1 cellular context compared by ENCODE assay signal in genomic region chr17:8151120-8151640, GRCh38.
TF ChIP-seq lines count a peak whose summit lies in the region.

No MANE protein-coding gene starts in this region.

TF ChIP-seq in HEK293, 187 proteins besides CTCF, POLR2A, EP300 and RAD21 (continued from another document and continues in another):
- TF ChIP-seq ZBTB10 (tag by site-specific recombination; IDR thresholded peaks at IDR 0.05) (peak; percentile 51), PATZ1 (tag by site-specific recombination; IDR thresholded peaks at IDR 0.05) (peak; percentile 92), GLIS2 (tag by site-specific recombination; IDR thresholded peaks at IDR 0.05) (peak; percentile 81), ZIC2 (tag by site-specific recombination; IDR thresholded peaks at IDR 0.05) (peak; percentile 46; the same call in 1 of the 2 replicates), KLF10 (tag by site-specific recombination; IDR thresholded peaks at IDR 0.05) (peak; percentile 86), ZNF335 (tag by site-specific recombination; conservative IDR thresholded peaks at IDR 0.05) (peak; percentile 85), ZNF140 (tag by site-specific recombination; IDR thresholded peaks at IDR 0.05) (no peak), ZNF843 (tag by site-specific recombination; IDR thresholded peaks at IDR 0.05) (peak; percentile 44; the same call in 1 of the 2 replicates), KLF16 (tag by site-specific recombination; IDR thresholded peaks at IDR 0.05) (peak; percentile 47; the same call in 1 of the 2 replicates), SP2 (tag by site-specific recombination; IDR thresholded peaks at IDR 0.05) (peak; percentile 80), ZNF560 (tag by site-specific recombination; IDR thresholded peaks at IDR 0.05; ENCODE audit: borderline replicate concordance) (no peak), ZBTB11 (tag by site-specific recombination; conservative IDR thresholded peaks at IDR 0.05; ENCODE audit: low read depth) (peak; percentile 53; the same call in 1 of the 2 replicates), ZNF169 (tag by site-specific recombination; IDR thresholded peaks at IDR 0.05) (no peak), ZFP41 (tag by site-specific recombination; IDR thresholded peaks at IDR 0.05; ENCODE audit: borderline replicate concordance) (no peak), SALL2 (tag by site-specific recombination; IDR thresholded peaks at IDR 0.05; ENCODE audit: borderline replicate concordance) (no peak), ZNF19 (tag by site-specific recombination; IDR thresholded peaks at IDR 0.05; ENCODE audit: low read depth) (no peak), GLI2 (tag by site-specific recombination; IDR thresholded peaks at IDR 0.05; ENCODE audit: borderline replicate concordance, low read depth) (no peak), KLF9 (tag by site-specific recombination; IDR thresholded peaks at IDR 0.05; ENCODE audit: low read depth) (peak; percentile 84), ZFP69B (tag by site-specific recombination; IDR thresholded peaks at IDR 0.05) (peak; percentile 71; the same call in 1 of the 2 replicates), ZNF10 (tag by site-specific recombination; IDR thresholded peaks at IDR 0.05) (peak; percentile 49; the same call in 1 of the 2 replicates), ZNF362 (tag by site-specific recombination; IDR thresholded peaks at IDR 0.05) (no peak), ZNF692 (tag by site-specific recombination; IDR thresholded peaks at IDR 0.05) (peak; percentile 90), ZNF768 (tag by site-specific recombination; IDR thresholded peaks at IDR 0.05) (no peak), ZNF785 (tag by site-specific recombination; IDR thresholded peaks at IDR 0.05) (no peak), HIC1 (tag by site-specific recombination; IDR thresholded peaks at IDR 0.05) (0 out of 2 replicates have a peak, but pooled peaks have one; percentile 31), PBX3 (CRISPR knock-in tag; IDR thresholded peaks at IDR 0.05) (no peak), ELK4 (IDR thresholded peaks at IDR 0.05; ENCODE audit: borderline replicate concordance, low read depth, low read length) (peak; percentile 48; the same call in 1 of the 2 replicates), ZNF600 (tag by site-specific recombination; IDR thresholded peaks at IDR 0.05) (no peak), IKZF3 (tag by site-specific recombination; IDR thresholded peaks at IDR 0.05) (peak; percentile 46; the same call in 1 of the 2 replicates), ZNF391 (tag by site-specific recombination; IDR thresholded peaks at IDR 0.05; ENCODE audit: borderline replicate concordance, low read depth) (no peak), ZNF302 (tag by site-specific recombination; IDR thresholded peaks at IDR 0.05; ENCODE audit: low read depth) (no peak), ZNF610 (tag by site-specific recombination; IDR thresholded peaks at IDR 0.05; ENCODE audit: borderline replicate concordance) (no peak), ZNF211 (tag by site-specific recombination; IDR thresholded peaks at IDR 0.05; ENCODE audit: low read depth) (no peak), ZNF621 (tag by site-specific recombination; IDR thresholded peaks at IDR 0.05) (no peak), ZNF324 (tag by site-specific recombination; IDR thresholded peaks at IDR 0.05) (0 out of 2 replicates have a peak, but pooled peaks have one; percentile 42), HOXA7 (CRISPR knock-in tag; IDR thresholded peaks at IDR 0.05; ENCODE audit: borderline replicate concordance) (no peak), PRDM10 (tag by site-specific recombination; IDR thresholded peaks at IDR 0.05) (peak; percentile 71), ZNF629 (tag by site-specific recombination; IDR thresholded peaks at IDR 0.05) (peak; percentile 79), SP7 (tag by site-specific recombination; IDR thresholded peaks at IDR 0.05) (peak; percentile 44), ZBTB48 (tag by site-specific recombination; IDR thresholded peaks at IDR 0.05) (peak; percentile 63), ZNF121 (tag by site-specific recombination; IDR thresholded peaks at IDR 0.05) (no peak), ZNF658 (tag by site-specific recombination; IDR thresholded peaks at IDR 0.05) (no peak)
